1 cellular context compared by ENCODE assay signal in genomic region chr6:88814909-88815308, GRCh38.
TF ChIP-seq lines count a peak whose summit lies in the region.

No MANE protein-coding gene starts in this region.

TF ChIP-seq in WTC11, 78 proteins besides CTCF, POLR2A, EP300 and RAD21 (continued from another document):
- TF ChIP-seq, protein P1, sequence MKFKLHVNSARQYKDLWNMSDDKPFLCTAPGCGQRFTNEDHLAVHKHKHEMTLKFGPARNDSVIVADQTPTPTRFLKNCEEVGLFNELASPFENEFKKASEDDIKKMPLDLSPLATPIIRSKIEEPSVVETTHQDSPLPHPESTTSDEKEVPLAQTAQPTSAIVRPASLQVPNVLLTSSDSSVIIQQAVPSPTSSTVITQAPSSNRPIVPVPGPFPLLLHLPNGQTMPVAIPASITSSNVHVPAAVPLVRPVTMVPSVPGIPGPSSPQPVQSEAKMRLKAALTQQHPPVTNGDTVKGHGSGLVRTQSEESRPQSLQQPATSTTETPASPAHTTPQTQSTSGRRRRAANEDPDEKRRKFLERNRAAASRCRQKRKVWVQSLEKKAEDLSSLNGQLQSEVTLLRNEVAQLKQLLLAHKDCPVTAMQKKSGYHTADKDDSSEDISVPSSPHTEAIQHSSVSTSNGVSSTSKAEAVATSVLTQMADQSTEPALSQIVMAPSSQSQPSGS (CRISPR knock-in tag; IDR thresholded peaks at IDR 0.05; ENCODE audit: borderline replicate concordance, low read depth), result no peak
- TF ChIP-seq ZNF425 (CRISPR knock-in tag; conservative IDR thresholded peaks at IDR 0.05) (no peak), TCF7 (CRISPR knock-in tag; IDR thresholded peaks at IDR 0.05; ENCODE audit: low read depth) (no peak), ZNF232 (CRISPR knock-in tag; IDR thresholded peaks at IDR 0.05) (no peak), AR (CRISPR knock-in tag; IDR thresholded peaks at IDR 0.05) (no peak)
